Comparison of ENCODE assay signal across 21 cellular contexts in genomic region chr9:95297316-95297715, GRCh38.
"Had no signal": no experiment of that assay in that cellular context is flagged by ENCODE, and none has a peak within 500 bp of the region (broad histone marks: within the 10 kb centered on the region; RNA-seq: fewer than 3 reads in every experiment).

No MANE protein-coding gene starts in this region.

- H3K27ac Mint-ChIP-seq: activated CD8-positive, alpha-beta memory T cell treated with anti-CD3 and anti-CD28 coated beads, Interleukin-2, amount 10 ng/mL, durations not matched to agents 7 days and 5 days; activated naive CD8-positive, alpha-beta T cell treated with anti-CD3 and anti-CD28 coated beads, Interleukin-2, amount 10 ng/mL, durations not matched to agents 7 days and 5 days; stimulated activated naive CD8-positive, alpha-beta T cell treated with anti-CD3 and anti-CD28 coated beads, Interleukin-15, amount 100 ng/mL, for 72 hours; T-helper 2 cell treated with Interferon-gamma antibody and Interleukin-4, amounts not matched to agents 5 μg/mL and 100 μg/mL, for 36 hours had no signal

- H3K36me3 Mint-ChIP-seq: naive thymus-derived CD8-positive, alpha-beta T cell had no signal

- H3K4me3 Mint-ChIP-seq: activated CD8-positive, alpha-beta memory T cell treated with anti-CD3 and anti-CD28 coated beads, Interleukin-2, amount 10 ng/mL, durations not matched to agents 7 days and 5 days; activated naive CD8-positive, alpha-beta T cell treated with anti-CD3 and anti-CD28 coated beads, Interleukin-2, amount 10 ng/mL, durations not matched to agents 7 days and 5 days; naive thymus-derived CD8-positive, alpha-beta T cell; stimulated activated naive CD8-positive, alpha-beta T cell treated with anti-CD3 and anti-CD28 coated beads, Interleukin-15, amount 100 ng/mL, for 72 hours; T-helper 2 cell treated with Interferon-gamma antibody and Interleukin-4, amounts not matched to agents 5 μg/mL and 100 μg/mL, for 36 hours had no signal

- H3K9me3 Mint-ChIP-seq: activated naive CD8-positive, alpha-beta T cell treated with anti-CD3 and anti-CD28 coated beads, Interleukin-2, amount 10 ng/mL, durations not matched to agents 7 days and 5 days; naive thymus-derived CD8-positive, alpha-beta T cell; stimulated activated naive CD8-positive, alpha-beta T cell treated with anti-CD3 and anti-CD28 coated beads, Interleukin-15, amount 100 ng/mL, for 72 hours; T-helper 2 cell treated with Interferon-gamma antibody and Interleukin-4, amounts not matched to agents 5 μg/mL and 100 μg/mL, for 36 hours had no signal

- H3K4me1 Mint-ChIP-seq: activated CD8-positive, alpha-beta memory T cell treated with anti-CD3 and anti-CD28 coated beads, Interleukin-2, amount 10 ng/mL, durations not matched to agents 7 days and 5 days had no signal

- H3K9me3 ChIP-seq: colonic mucosa, esophagus muscularis mucosa, heart right ventricle, suprapubic skin, transverse colon, vagina had no signal

- FAIRE-seq: TTC549 had no signal

- H3K4me1 ChIP-seq: colonic mucosa, heart right ventricle, suprapubic skin, transverse colon, vagina had no signal

- H3K27ac ChIP-seq: colonic mucosa, esophagus muscularis mucosa, heart right ventricle, suprapubic skin, transverse colon, vagina had no signal

- H3K27me3 ChIP-seq: colonic mucosa, esophagus muscularis mucosa, heart right ventricle, suprapubic skin, transverse colon, vagina had no signal

- DNase-seq: activated CD4-positive, alpha-beta T cell treated with anti-CD3 and anti-CD28 coated beads, Interleukin-2, amount 50 U/mL, for 48 hours; activated CD8-positive, alpha-beta memory T cell treated with anti-CD3 and anti-CD28 coated beads, Interleukin-2, amount 10 ng/mL, durations not matched to agents 7 days and 5 days; activated naive CD4-positive, alpha-beta T cell treated with Interleukin-2 at 50 U/mL for 16 hours; activated naive CD8-positive, alpha-beta T cell treated with anti-CD3 and anti-CD28 coated beads, Interleukin-2, amount 10 ng/mL, durations not matched to agents 7 days and 5 days; amygdala; central memory CD4-positive, alpha-beta T cell; colonic mucosa; heart right ventricle; kidney glomerular epithelial cell; mesendoderm; naive thymus-derived CD8-positive, alpha-beta T cell; posterior cingulate gyrus; retina; stimulated activated CD4-positive, alpha-beta T cell treated with anti-CD3 and anti-CD28 coated beads, Interleukin-2, amount 100 ng/mL, for 24 hours; stimulated activated naive CD8-positive, alpha-beta T cell treated with anti-CD3 and anti-CD28 coated beads, Interleukin-15, amount 100 ng/mL, for 72 hours; transverse colon had no signal

- H3K4me3 ChIP-seq: colonic mucosa, esophagus muscularis mucosa, heart right ventricle, suprapubic skin, transverse colon, vagina had no signal

- H3K27me3 Mint-ChIP-seq: activated CD8-positive, alpha-beta memory T cell treated with anti-CD3 and anti-CD28 coated beads, Interleukin-2, amount 10 ng/mL, durations not matched to agents 7 days and 5 days; activated naive CD8-positive, alpha-beta T cell treated with anti-CD3 and anti-CD28 coated beads, Interleukin-2, amount 10 ng/mL, durations not matched to agents 7 days and 5 days; naive thymus-derived CD8-positive, alpha-beta T cell; stimulated activated naive CD8-positive, alpha-beta T cell treated with anti-CD3 and anti-CD28 coated beads, Interleukin-15, amount 100 ng/mL, for 72 hours had no signal

- H3K36me3 ChIP-seq: colonic mucosa, esophagus muscularis mucosa, suprapubic skin, transverse colon, vagina had no signal

- ATAC-seq: activated CD8-positive, alpha-beta memory T cell treated with anti-CD3 and anti-CD28 coated beads, Interleukin-2, amount 10 ng/mL, durations not matched to agents 7 days and 5 days; heart right ventricle; naive thymus-derived CD8-positive, alpha-beta T cell; stimulated activated naive CD8-positive, alpha-beta T cell treated with anti-CD3 and anti-CD28 coated beads, Interleukin-15, amount 100 ng/mL, for 72 hours had no signal
